Comparison of ENCODE assay signal across 20 cellular contexts in the genomic region with DNA sequence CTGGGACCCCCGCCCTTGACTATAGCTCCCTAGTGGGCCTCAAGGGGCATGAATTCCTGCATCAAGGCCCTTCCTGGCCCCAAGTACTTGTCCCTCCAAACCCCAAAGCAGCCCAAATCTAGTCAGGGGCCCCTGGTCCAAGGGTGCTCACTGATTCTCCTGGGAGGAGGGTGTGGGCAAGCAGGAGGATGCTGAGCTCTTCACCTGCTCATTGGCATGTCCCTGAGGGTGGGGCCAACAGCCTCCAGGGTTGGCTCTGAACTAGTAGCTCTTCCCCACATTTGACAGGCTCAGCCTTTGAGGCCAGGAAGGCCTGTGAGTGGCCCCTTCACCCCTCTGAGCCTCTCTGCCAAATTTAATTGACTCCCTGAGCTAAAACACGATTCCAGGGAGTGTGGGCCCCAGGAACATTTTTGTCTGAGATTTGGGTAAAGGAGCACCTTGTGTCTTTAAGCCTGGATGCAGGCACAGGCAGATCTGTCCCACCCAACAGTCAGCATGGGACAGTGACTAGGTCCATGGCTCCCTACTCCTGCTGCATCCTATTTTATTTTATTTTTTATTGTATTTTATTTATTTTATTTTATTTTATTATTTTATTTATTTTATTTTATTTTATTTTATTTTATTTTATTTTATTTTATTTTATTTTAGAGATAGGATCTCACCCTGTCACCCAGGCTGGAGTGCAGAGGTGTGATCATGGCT. TPM values are rescaled to one million over a fixed set of nuclear protein-coding genes. Genes with fewer than 3 reads are reported as not detected.
A peak's percentile ranks its signal among the peaks of the same experiment; 100 is the strongest.
DNase-seq lines count a peak whose midpoint lies in the region; TF ChIP-seq lines count a peak whose summit lies in the region.
"Had no signal": no experiment of that assay in that cellular context is flagged by ENCODE, and none has a peak within 500 bp of the region (broad histone marks: within the 10 kb centered on the region; RNA-seq: fewer than 3 reads in every experiment).

No MANE protein-coding gene starts in this region.

- no peaks in the 10 kb centered on the region for H3F3A ChIP-seq in neural progenitor cell (ENCODE audit: low read depth)

- H3K4me3 ChIP-seq in endodermal cell (ENCODE audit: low read length) = no peak overlapping the region
- no peak overlapping the region for H3K4me3 ChIP-seq in neural progenitor cell
- no peak overlapping the region for H3K4me3 ChIP-seq in stomach
- no peak overlapping the region for H3K4me3 ChIP-seq in trophoblast cell (ENCODE audit: low read depth, low read length)
- no peak overlapping the region for H3K4me3 ChIP-seq in CD4-positive, alpha-beta memory T cell (ENCODE audit: low read length in 2 of 2)

- no peak overlapping the region for H2BK5ac ChIP-seq in trophoblast cell (ENCODE audit: low read depth, low read length, poor library complexity)

- H2AFZ ChIP-seq in neural progenitor cell (replicated peaks) (no peak overlapping the region), trophoblast cell (ENCODE audit: insufficient read depth, low read length, poor library complexity) (no peak overlapping the region)

- H3K27me3 ChIP-seq in endodermal cell (ENCODE audit: control insufficient read depth, insufficient read depth, low read length, poor library complexity, severe bottlenecking) = peaks cover 13% of the 10 kb centered on the region
- H3K27me3 ChIP-seq in neural progenitor cell = peaks cover 32% of the 10 kb centered on the region
- H3K27me3 ChIP-seq in stomach = peaks cover 0 to 60% (median 0%) of the 10 kb centered on the region in 3 donors
- no peaks in the 10 kb centered on the region for H3K27me3 ChIP-seq in trophoblast cell (ENCODE audit: insufficient read depth, low read length)
- H3K27me3 ChIP-seq in CD4-positive, alpha-beta memory T cell (ENCODE audit: insufficient read depth, low read length) = no peaks in the 10 kb centered on the region

- CTCF ChIA-PET in CD4-positive, alpha-beta memory T cell (lab: Charles Lee; ENCODE audit: partially characterized antibody) = interaction anchor here (0.8 kb wide), 1 partner anchor 196 kb away, joined by 3 read pairs; no protein-coding TSS in a partner anchor

- no peak overlapping the region for H3K23ac ChIP-seq in trophoblast cell (ENCODE audit: low read length)

- no peaks in the 10 kb centered on the region for H3K36me3 ChIP-seq in endodermal cell (ENCODE audit: control insufficient read depth, insufficient read depth, low read length)
- no peaks in the 10 kb centered on the region for H3K36me3 ChIP-seq in neural progenitor cell
- H3K36me3 ChIP-seq in stomach = no peaks in the 10 kb centered on the region
- H3K36me3 ChIP-seq in trophoblast cell (ENCODE audit: control insufficient read depth in 1 of 2, insufficient read depth in 2 of 2, low read length in 2 of 2) = no peaks in the 10 kb centered on the region
- no peaks in the 10 kb centered on the region for H3K36me3 ChIP-seq in CD4-positive, alpha-beta memory T cell (ENCODE audit: insufficient read depth, low read length)

- H3K4me3 Mint-ChIP-seq in endodermal cell (no peak overlapping the region), neural progenitor cell (no peak overlapping the region)
- no peak overlapping the region for H3K4me3 Mint-ChIP-seq in CD4-positive, alpha-beta memory T cell
- H3K4me3 Mint-ChIP-seq: H9 had no signal

- H3K27me3 Mint-ChIP-seq in endodermal cell (ENCODE audit: insufficient read depth) = peaks cover 35% of the 10 kb centered on the region
- H3K27me3 Mint-ChIP-seq in neural progenitor cell (ENCODE audit: insufficient read depth, low read depth) = peaks cover 8% of the 10 kb centered on the region
- H3K27me3 Mint-ChIP-seq in CD4-positive, alpha-beta memory T cell = peaks cover 18 to 41% of the 10 kb centered on the region in 2 donors

- H2BK12ac ChIP-seq in trophoblast cell (ENCODE audit: low read length) = no peak overlapping the region

- H3K4me1 ChIP-seq in endodermal cell (ENCODE audit: control insufficient read depth, insufficient read depth, low read length) (no peaks in the 10 kb centered on the region), neural progenitor cell (no peaks in the 10 kb centered on the region), stomach (peaks cover 0 to 3% (median 0%) of the 10 kb centered on the region in 4 donors), trophoblast cell (ENCODE audit: control insufficient read depth in 1 of 2, insufficient read depth in 2 of 2, low read length in 2 of 2) (peaks cover 0 to 3% of the 10 kb centered on the region in 2 experiments)
- no peaks in the 10 kb centered on the region for H3K4me1 ChIP-seq in CD4-positive, alpha-beta memory T cell (ENCODE audit: insufficient read depth, low read length)

- no peaks in the 10 kb centered on the region for H3K4me1 Mint-ChIP-seq in endodermal cell
- H3K4me1 Mint-ChIP-seq in neural progenitor cell = no peaks in the 10 kb centered on the region
- peaks cover 0 to 7% (median 2%) of the 10 kb centered on the region in 4 donors for H3K4me1 Mint-ChIP-seq in CD4-positive, alpha-beta memory T cell

- H4K8ac ChIP-seq in trophoblast cell (ENCODE audit: low read depth, low read length) = no peak overlapping the region

- intact Hi-C loops in stomach (cut with DNase I; ENCODE audit: low total_unique reads) = no loop called here
- intact Hi-C loops in CD4-positive, alpha-beta memory T cell (cut with micrococcal nuclease) = no loop called here

- TF ChIP-seq POLR2A in stomach (IDR thresholded peaks at IDR 0.05) = no peak

- H3K4ac ChIP-seq in trophoblast cell (ENCODE audit: low read depth, low read length) = no peak overlapping the region

- WGBS in endodermal cell (ENCODE audit: insufficient coverage in 1 of 2, insufficient read length in 1 of 2), 2 experiments = 82% methylated on average over 2 of the region's 2 CpGs; no CpG with 5 or more reads in 1 of the 2 experiments
- WGBS in stomach, 5 donors = 43 to 77% (median 64%) methylated on average over 2 of the region's 2 CpGs
- no CpG with 5 or more reads among the region's 2 CpGs for WGBS in trophoblast cell (ENCODE audit: extremely low coverage, insufficient coverage, insufficient read length)

- H3K4me2 ChIP-seq in neural progenitor cell (no peak overlapping the region), trophoblast cell (ENCODE audit: low read length) (no peak overlapping the region)

- H3K9me3 Mint-ChIP-seq in endodermal cell = peaks cover 2% of the 10 kb centered on the region
- H3K9me3 Mint-ChIP-seq in neural progenitor cell = peaks cover 11% of the 10 kb centered on the region
- no peaks in the 10 kb centered on the region for H3K9me3 Mint-ChIP-seq in CD4-positive, alpha-beta memory T cell

- no peak overlapping the region for H3K14ac ChIP-seq in trophoblast cell (ENCODE audit: low read length)

- no peak overlapping the region for H3K27ac Mint-ChIP-seq in endodermal cell
- no peak overlapping the region for H3K27ac Mint-ChIP-seq in neural progenitor cell
- no peak overlapping the region for H3K27ac Mint-ChIP-seq in CD4-positive, alpha-beta memory T cell
- H3K27ac Mint-ChIP-seq: H9 had no signal

- no peaks in the 10 kb centered on the region for H3K36me3 Mint-ChIP-seq in endodermal cell (ENCODE audit: low read depth)
- no peaks in the 10 kb centered on the region for H3K36me3 Mint-ChIP-seq in neural progenitor cell
- no peaks in the 10 kb centered on the region for H3K36me3 Mint-ChIP-seq in CD4-positive, alpha-beta memory T cell

- no peaks in the 10 kb centered on the region for H3K79me1 ChIP-seq in trophoblast cell (ENCODE audit: low read length)

- H3K27ac ChIP-seq in endodermal cell (ENCODE audit: low read depth, low read length) (no peak overlapping the region), neural progenitor cell (no peak overlapping the region), stomach (no peak overlapping the region), trophoblast cell (ENCODE audit: low read depth, low read length) (no peak overlapping the region)
- H3K27ac ChIP-seq in CD4-positive, alpha-beta memory T cell (ENCODE audit: low read depth, low read length) = no peak overlapping the region
- H3K27ac ChIP-seq: RWPE1 had no signal

- H4K12ac ChIP-seq in trophoblast cell (ENCODE audit: low read depth, low read length) = no peak overlapping the region

- H3K79me2 ChIP-seq in neural progenitor cell (ENCODE audit: low read depth) (no peaks in the 10 kb centered on the region), trophoblast cell (ENCODE audit: control insufficient read depth, insufficient read depth, low read length, poor library complexity) (no peaks in the 10 kb centered on the region)

- TF ChIP-seq CTCF in endodermal cell (conservative IDR thresholded peaks at IDR 0.05) (no peak), neural progenitor cell (IDR thresholded peaks at IDR 0.05) (no peak), stomach (IDR thresholded peaks at IDR 0.05) (no peak)

- no peak for TF ChIP-seq EP300 in stomach (IDR thresholded peaks at IDR 0.05)

- H3K18ac ChIP-seq in trophoblast cell (ENCODE audit: low read length) = no peak overlapping the region

- H4K91ac ChIP-seq in trophoblast cell (ENCODE audit: low read depth, low read length) = no peak overlapping the region

- POLR2A ChIA-PET in CD4-positive, alpha-beta memory T cell (lab: Charles Lee; ENCODE audit: partially characterized antibody) = no interaction called here

- H3K9ac ChIP-seq in endodermal cell (ENCODE audit: extremely low read depth, low read length, poor library complexity, severe bottlenecking) (no peak overlapping the region), neural progenitor cell (no peak overlapping the region), trophoblast cell (ENCODE audit: low read length) (no peak overlapping the region)

- H4K20me1 ChIP-seq in neural progenitor cell (ENCODE audit: low read depth) = no peaks in the 10 kb centered on the region

- no peak overlapping the region for H2BK120ac ChIP-seq in trophoblast cell (ENCODE audit: insufficient read depth, low read length, poor library complexity)

- DNase-seq in activated CD8-positive, alpha-beta memory T cell treated with anti-CD3 and anti-CD28 coated beads for 24 hours = peak; percentile 49
- DNase-seq in activated CD8-positive, alpha-beta memory T cell treated with anti-CD3 and anti-CD28 coated beads, Interleukin-2, amount 50 U/mL, for 4 hours = no peak
- peak; percentile 19 for DNase-seq in endodermal cell
- DNase-seq in neural progenitor cell (ENCODE audit: low spot score) = peak; percentile 0
- DNase-seq in stomach = peak; percentile 14
- no peak for DNase-seq in trophoblast cell
- no peak for DNase-seq in CD4-positive, alpha-beta memory T cell
- DNase-seq in activated naive CD4-positive, alpha-beta T cell treated with anti-CD3 and anti-CD28 coated beads, Interleukin-2, amount 50 U/mL, for 16 hours = no peak
- DNase-seq: 8988T, COR-L47, KG1, NCI-H1417, NCI-H187, NCI-H2107, NCI-H226, NCI-H524 treated with DMSO at 0.1 percent for 48 hours had no signal

- H2AK5ac ChIP-seq in trophoblast cell (ENCODE audit: low read length) = no peak overlapping the region

- peaks cover 15% of the 10 kb centered on the region for H3K9me3 ChIP-seq in endodermal cell (ENCODE audit: control insufficient read depth, low read length)
- H3K9me3 ChIP-seq in neural progenitor cell (ENCODE audit: low read depth) = no peaks in the 10 kb centered on the region
- H3K9me3 ChIP-seq in stomach = peaks cover 0 to 6% (median 0%) of the 10 kb centered on the region in 4 donors
- H3K9me3 ChIP-seq in trophoblast cell (ENCODE audit: insufficient read depth, low read depth, low read length) = peaks cover 1% of the 10 kb centered on the region
- H3K9me3 ChIP-seq in CD4-positive, alpha-beta memory T cell (ENCODE audit: control insufficient read depth in 1 of 2, low read length in 2 of 2) = no peaks in the 10 kb centered on the region

RNA-seq across cellular contexts. Expression of a gene that starts 11.0 kb away (rescaled TPM):
- total RNA-seq in endodermal cell = 1 to 10 TPM; 1.2 to 1.7 TPM
- polyA plus RNA-seq in endodermal cell (2013, experiment 1 of 2) = 4.7 TPM
- 5.5 TPM for polyA plus RNA-seq in endodermal cell (2013, experiment 2 of 2)
- 1.4 and 2.7 TPM in 2 replicates for total RNA-seq in neural progenitor cell (ENCODE audit: low replicate concordance)
- 10 to 100 TPM in 1 of 5 donors, 1 to 10 TPM in 4; 1.7 to 22.2 (median 4.3) TPM for total RNA-seq in stomach
- 1 to 10 TPM; 1.1 to 2.0 (median 1.1) TPM for polyA plus RNA-seq in stomach
- polyA plus RNA-seq in trophoblast cell (2013) = 5.1 and 5.7 TPM in 2 replicates
- under 1 TPM; 0.08 to 0.15 TPM for total RNA-seq in CD4-positive, alpha-beta memory T cell
- polyA plus RNA-seq in CD4-positive, alpha-beta memory T cell = under 1 TPM in 1 of 2 donors, not detected in 1; 0.08 TPM
- total RNA-seq: HT-29 had no signal

RNA-seq across cellular contexts. Expression of a gene that starts 48.0 kb away (rescaled TPM):
- total RNA-seq in endodermal cell (under 1 TPM; 0.11 to 0.46 TPM), neural progenitor cell (ENCODE audit: low replicate concordance) (0.12 TPM in 1 of 2 replicates, not detected in the other), stomach (not detected)
- polyA plus RNA-seq in endodermal cell (2013, experiment 1 of 2) = 40.2 TPM
- 36.6 TPM for polyA plus RNA-seq in endodermal cell (2013, experiment 2 of 2)
- under 1 TPM in 2 of 3 donors, not detected in 1; 0.31 to 0.90 TPM for polyA plus RNA-seq in stomach
- 1.6 TPM in 2 replicates for polyA plus RNA-seq in trophoblast cell (2013)
- not detected for total RNA-seq in CD4-positive, alpha-beta memory T cell
- polyA plus RNA-seq in CD4-positive, alpha-beta memory T cell = not detected
- total RNA-seq: HT-29 had no signal
- polyA plus RNA-seq: AG04450 had no signal

Comparison
In these comparisons a context has a peak if more than half of its experiments do, and no peak if none do; other contexts are left out.
1. DNase-seq: peak in activated CD8-positive, alpha-beta memory T cell treated with anti-CD3 and anti-CD28 coated beads for 24 hours (single experiment), endodermal cell (single experiment), neural progenitor cell (single experiment) and stomach (single experiment); none in activated CD8-positive, alpha-beta memory T cell treated with anti-CD3 and anti-CD28 coated beads, Interleukin-2, amount 50 U/mL, for 4 hours (single experiment), trophoblast cell (0 of 2), CD4-positive, alpha-beta memory T cell (0 of 5) and activated naive CD4-positive, alpha-beta T cell treated with anti-CD3 and anti-CD28 coated beads, Interleukin-2, amount 50 U/mL, for 16 hours (single experiment).